In the genomic region with DNA sequence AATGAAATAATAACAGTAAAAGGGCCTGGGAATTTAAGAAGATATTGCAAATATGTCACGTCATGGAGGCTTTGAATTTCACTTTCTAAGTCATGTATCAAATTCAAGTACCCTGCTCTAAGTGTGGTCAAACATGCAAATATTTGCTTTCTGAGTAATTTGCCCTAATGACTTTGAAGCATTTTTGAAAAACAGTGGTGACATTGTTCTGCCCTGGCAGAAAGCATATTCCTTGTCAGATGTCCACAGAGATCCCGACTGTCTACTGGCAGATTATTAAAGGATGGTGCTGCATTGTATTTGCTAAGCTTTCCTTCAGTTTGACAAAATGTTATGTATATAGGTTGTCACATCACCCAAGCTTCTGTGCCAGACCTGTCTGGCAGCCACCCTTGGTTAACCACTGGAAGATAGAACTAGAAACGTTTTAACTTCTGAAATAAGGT, we compare ENCODE assay signal across 10 cellular contexts.
DNase-seq lines count a peak whose midpoint lies in the region; ATAC-seq and TF ChIP-seq lines count a peak whose summit lies in the region.
"Had no signal": no experiment of that assay in that cellular context is flagged by ENCODE, and none has a peak within 500 bp of the region (broad histone marks: within the 10 kb centered on the region; RNA-seq: fewer than 3 reads in every experiment).

No MANE protein-coding gene starts in this region.

- no peaks in the 10 kb centered on the region for H3K4me1 ChIP-seq in foreskin keratinocyte

- no peak for TF ChIP-seq CTCF in fibroblast of villous mesenchyme (IDR thresholded peaks at IDR 0.05; ENCODE audit: insufficient read depth, low read depth, low read length)
- TF ChIP-seq CTCF in foreskin keratinocyte (conservative IDR thresholded peaks at IDR 0.05), result no peak

- no peak overlapping the region for H3K4me3 ChIP-seq in fibroblast of villous mesenchyme (ENCODE audit: low read depth, low read length)

- H3K9me3 Mint-ChIP-seq in stimulated activated naive B cell treated with anti-CD40 and anti-IgM and Interleukin-4, amounts not matched to agents 10 μg/mL and 1 μg/mL and 100 μg/mL, for 72 hours, result no peaks in the 10 kb centered on the region
- H3K9me3 Mint-ChIP-seq: stimulated activated naive CD8-positive, alpha-beta T cell treated with anti-CD3 and anti-CD28 coated beads, Interleukin-15, Interleukin-2, amounts not matched to agents 100 ng/mL and 50 ng/mL, for 24 hours had no signal

- H3K4me3 Mint-ChIP-seq in stimulated activated naive B cell treated with anti-CD40 and anti-IgM and Interleukin-4, amounts not matched to agents 10 μg/mL and 1 μg/mL and 100 μg/mL, for 72 hours, result no peak overlapping the region
- H3K4me3 Mint-ChIP-seq: CD4-positive, CD25-positive, alpha-beta regulatory T cell; stimulated activated naive CD8-positive, alpha-beta T cell treated with anti-CD3 and anti-CD28 coated beads, Interleukin-15, Interleukin-2, amounts not matched to agents 100 ng/mL and 50 ng/mL, for 24 hours had no signal

- H3K36me3 Mint-ChIP-seq in stimulated activated naive B cell treated with anti-CD40 and anti-IgM and Interleukin-4, amounts not matched to agents 10 μg/mL and 1 μg/mL and 100 μg/mL, for 72 hours, result no peaks in the 10 kb centered on the region
- H3K36me3 Mint-ChIP-seq: CD4-positive, CD25-positive, alpha-beta regulatory T cell had no signal

- H3K27me3 ChIP-seq in foreskin keratinocyte, result peaks cover 7% of the 10 kb centered on the region

- H3K27ac Mint-ChIP-seq in stimulated activated naive B cell treated with anti-CD40 and anti-IgM and Interleukin-4, amounts not matched to agents 10 μg/mL and 1 μg/mL and 100 μg/mL, for 72 hours, result no peak overlapping the region
- H3K27ac Mint-ChIP-seq: CD4-positive, CD25-positive, alpha-beta regulatory T cell; stimulated activated naive CD8-positive, alpha-beta T cell treated with anti-CD3 and anti-CD28 coated beads, Interleukin-15, Interleukin-2, amounts not matched to agents 100 ng/mL and 50 ng/mL, for 24 hours had no signal

- in situ Hi-C loops in ACHN (cut with HindIII; ENCODE audit: low pct_ligation_motif_present, low pct_unique_long_range_greater_than_20kb, low sequenced_read_pairs), result no loop called here

- no peaks in the 10 kb centered on the region for H3K27me3 Mint-ChIP-seq in stimulated activated naive B cell treated with anti-CD40 and anti-IgM and Interleukin-4, amounts not matched to agents 10 μg/mL and 1 μg/mL and 100 μg/mL, for 72 hours
- H3K27me3 Mint-ChIP-seq: CD4-positive, CD25-positive, alpha-beta regulatory T cell; stimulated activated naive CD8-positive, alpha-beta T cell treated with anti-CD3 and anti-CD28 coated beads, Interleukin-15, Interleukin-2, amounts not matched to agents 100 ng/mL and 50 ng/mL, for 24 hours had no signal

- H3K4me1 Mint-ChIP-seq in stimulated activated naive B cell treated with anti-CD40 and anti-IgM and Interleukin-4, amounts not matched to agents 10 μg/mL and 1 μg/mL and 100 μg/mL, for 72 hours, result peaks cover 0 to 3% of the 10 kb centered on the region in 2 donors

- no peak overlapping the region for H3K27ac ChIP-seq in foreskin keratinocyte

- peak; percentile 15 for DNase-seq in ACHN
- peak; percentile 83 for DNase-seq in NCI-H2029 (lab: John Stamatoyannopoulos, UW)
- peak; percentile 30 for DNase-seq in fibroblast of villous mesenchyme (ENCODE audit: low read depth)
- no peak for DNase-seq in stimulated activated naive B cell treated with anti-CD40 and anti-IgM and Interleukin-4, amounts not matched to agents 10 μg/mL and 1 μg/mL and 100 μg/mL, for 72 hours
- DNase-seq in GF-D8 (lab: John Stamatoyannopoulos, UW), result no peak
- no peak for DNase-seq in foreskin keratinocyte
- DNase-seq in NCI-H2227 (lab: John Stamatoyannopoulos, UW; ENCODE audit: unreplicated experiment), result no peak
- DNase-seq: CD4-positive, CD25-positive, alpha-beta regulatory T cell had no signal

- ATAC-seq in GM21723 (IDR thresholded peaks at IDR 0.05; ENCODE audit: unreplicated experiment) (peak; percentile 57), foreskin keratinocyte (no peak)
- ATAC-seq in stimulated activated naive B cell treated with anti-CD40 and anti-IgM and Interleukin-4, amounts not matched to agents 10 μg/mL and 1 μg/mL and 100 μg/mL, for 72 hours (replicated peaks), result no peak

Comparison
In these comparisons a context has a peak if more than half of its experiments do, and no peak if none do; other contexts are left out.
1. DNase-seq: peak in ACHN (single experiment), NCI-H2029 (single experiment) and fibroblast of villous mesenchyme (single experiment); none in stimulated activated naive B cell treated with anti-CD40 and anti-IgM and Interleukin-4, amounts not matched to agents 10 μg/mL and 1 μg/mL and 100 μg/mL, for 72 hours (single experiment), GF-D8 (single experiment), foreskin keratinocyte (0 of 2) and NCI-H2227 (single experiment).